ENCODE assay signal across 8 cellular contexts in the genomic region with DNA sequence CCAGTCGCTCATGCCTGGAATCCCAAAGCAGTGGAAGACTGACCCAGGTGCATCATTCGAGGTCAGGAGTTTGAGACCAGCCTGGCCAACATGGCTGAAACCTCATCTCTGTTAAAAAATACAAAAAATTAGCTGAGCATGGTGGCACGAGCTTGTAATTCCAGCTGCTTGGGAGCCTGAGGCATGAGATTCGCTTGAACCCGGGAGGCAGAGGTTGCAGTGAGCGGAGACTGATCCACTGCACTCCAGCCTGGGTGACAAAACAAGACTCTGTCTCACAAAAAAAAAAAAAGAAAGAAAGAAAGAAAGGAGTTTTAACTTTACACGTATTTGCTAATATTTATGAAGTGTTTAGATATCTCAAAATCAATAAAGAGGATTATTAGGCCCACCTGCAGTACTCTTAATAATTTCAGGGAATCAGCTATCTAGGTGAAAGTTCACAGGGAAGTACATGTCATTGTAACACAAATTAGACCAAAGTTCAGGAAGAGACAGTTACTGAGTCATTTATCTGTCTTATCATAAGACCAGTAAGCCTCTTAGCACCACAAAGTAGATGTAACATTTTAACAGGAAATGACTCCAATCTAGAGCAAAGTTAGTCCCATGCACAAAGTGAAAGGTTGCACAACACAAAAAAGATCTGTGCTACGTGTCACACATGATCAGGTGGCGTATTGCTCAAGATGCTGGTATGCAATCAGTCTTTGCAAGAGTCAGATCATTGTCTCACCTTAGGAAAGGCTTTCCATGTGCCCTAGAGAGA. TPM values are rescaled to one million over a fixed set of nuclear protein-coding genes. Genes with fewer than 3 reads are reported as not detected.
A peak's percentile ranks its signal among the peaks of the same experiment; 100 is the strongest.
DNase-seq lines count a peak whose midpoint lies in the region; ATAC-seq and TF ChIP-seq lines count a peak whose summit lies in the region.

No MANE protein-coding gene starts in this region.

- TF ChIP-seq CTCF in Panc1 (IDR thresholded peaks at IDR 0.05) (no peak), kidney epithelial cell (IDR thresholded peaks at IDR 0.05; ENCODE audit: insufficient read depth, low read length, poor library complexity, severe bottlenecking) (no peak), BE2C (IDR thresholded peaks at IDR 0.05; ENCODE audit: low read depth, low read length) (no peak)

- H3K4me3 ChIP-seq in Panc1 (ENCODE audit: low read depth in 2 of 2, low read length in 2 of 2) (no peak overlapping the region), adipocyte (ENCODE audit: low read length) (peak overlapping the region; percentile 53), kidney epithelial cell (ENCODE audit: low read depth, low read length) (no peak overlapping the region), BE2C (ENCODE audit: low read depth, low read length) (no peak overlapping the region)

- no TSS peak for BruUV-seq in Panc1 (replicated peaks; lab: Mats Ljungman, UMichigan)

- H3K27me3 ChIP-seq in Panc1 (ENCODE audit: control insufficient read depth, insufficient read depth, low read length) (no peaks in the 10 kb centered on the region), adipocyte (replicated peaks; ENCODE audit: control insufficient read depth, insufficient read depth, low read length) (no peaks in the 10 kb centered on the region), kidney epithelial cell (ENCODE audit: control insufficient read depth, insufficient read depth, low read length) (no peaks in the 10 kb centered on the region), BE2C (no peaks in the 10 kb centered on the region)

- intact Hi-C loops in Panc1 (cut with micrococcal nuclease; ENCODE audit: unreplicated experiment), result no loop called here

- in situ Hi-C loops in Panc1 (cut with HindIII; ENCODE audit: low pct_unique_long_range_greater_than_20kb, low sequenced_read_pairs), result no loop called here

- CTCF ChIA-PET in Panc1 (lab: Charles Lee), result interaction anchor here (0.7 kb wide), 2 partner anchors 302 to 1807 kb away, joined by 3 to 5 read pairs; no protein-coding TSS in a partner anchor

- H3K9ac ChIP-seq in adipocyte (ENCODE audit: low read length), result peak overlapping the region; percentile 78

- H3K4me1 ChIP-seq in Panc1 (ENCODE audit: control insufficient read depth, insufficient read depth, low read length) (peaks cover 4% of the 10 kb centered on the region), adipocyte (ENCODE audit: control insufficient read depth, insufficient read depth, low read length) (peaks cover 20% of the 10 kb centered on the region), BE2C (peaks cover 4% of the 10 kb centered on the region; the same call in 1 of the 2 replicates)

- ATAC-seq in HG02981 (IDR thresholded peaks at IDR 0.05; ENCODE audit: unreplicated experiment), result peak; percentile 93
- peak; percentile 85 for ATAC-seq in Panc1

- H3K9me3 ChIP-seq in Panc1 (ENCODE audit: control insufficient read depth, insufficient read depth, low read depth, low read length) (no peaks in the 10 kb centered on the region), adipocyte (ENCODE audit: control insufficient read depth, low read length) (no peaks in the 10 kb centered on the region), BE2C (no peaks in the 10 kb centered on the region)

- POLR2A ChIA-PET in Panc1 (lab: Charles Lee), result no interaction called here

- no peaks in the 10 kb centered on the region for H3K36me3 ChIP-seq in Panc1 (ENCODE audit: control insufficient read depth, insufficient read depth, low read length)
- H3K36me3 ChIP-seq in adipocyte (ENCODE audit: control insufficient read depth, insufficient read depth, low read length, severe bottlenecking), result no peaks in the 10 kb centered on the region
- no peaks in the 10 kb centered on the region for H3K36me3 ChIP-seq in kidney epithelial cell (ENCODE audit: control insufficient read depth, insufficient read depth, low read length)
- no peaks in the 10 kb centered on the region for H3K36me3 ChIP-seq in BE2C

- peak; percentile 14 for DNase-seq in NCI-H82 (lab: John Stamatoyannopoulos, UW)
- no peak for DNase-seq in NCI-H82 treated with DMSO at 0.1 percent for 48 hours (lab: John Stamatoyannopoulos, UW; ENCODE audit: unreplicated experiment)
- peak; percentile 84 for DNase-seq in Panc1 (ENCODE audit: low read depth, low spot score)
- peak; percentile 80 for DNase-seq in adipocyte (ENCODE audit: low read depth)
- peak; percentile 100 for DNase-seq in kidney epithelial cell (ENCODE audit: low read depth)
- peak; percentile 30 for DNase-seq in stimulated activated naive CD4-positive, alpha-beta T cell treated with Interleukin-2 at 50 U/mL for 16 hours (lab: John Stamatoyannopoulos, UW)
- no peak for DNase-seq in BE2C

- no peak overlapping the region for H3K27ac ChIP-seq in Panc1 (ENCODE audit: low read length)

RNA-seq across cellular contexts. Expression of a gene that starts 34.1 kb away (rescaled TPM):
- total RNA-seq in Panc1 (2021; ENCODE audit: unreplicated experiment), result 18.4 TPM
- polyA plus RNA-seq in Panc1 (2012; ENCODE audit: insufficient read length), result 22.3 TPM
- 70.4 and 83.6 TPM in 2 replicates for total RNA-seq in kidney epithelial cell
- 14.3 TPM for polyA plus RNA-seq in BE2C (2012; ENCODE audit: insufficient read depth, insufficient read length, low read depth)

RNA-seq across cellular contexts. Expression of a gene that starts 58.7 kb away (rescaled TPM):
- 9.3 TPM for total RNA-seq in Panc1 (2021; ENCODE audit: unreplicated experiment)
- 3.2 TPM for polyA plus RNA-seq in Panc1 (2012; ENCODE audit: insufficient read length)
- 15.5 and 18.0 TPM in 2 replicates for total RNA-seq in kidney epithelial cell
- 5.4 TPM for polyA plus RNA-seq in BE2C (2012; ENCODE audit: insufficient read depth, insufficient read length, low read depth)

Comparison
In these comparisons a context has a peak if more than half of its experiments do, and no peak if none do; other contexts are left out.
1. DNase-seq: peak in NCI-H82 (single experiment), Panc1 (single experiment), adipocyte (single experiment), kidney epithelial cell (single experiment) and stimulated activated naive CD4-positive, alpha-beta T cell treated with Interleukin-2 at 50 U/mL for 16 hours (single experiment); none in NCI-H82 treated with DMSO at 0.1 percent for 48 hours (single experiment) and BE2C (single experiment).